8 cellular contexts compared by ENCODE assay signal in genomic region chr20:53827996-53828672, GRCh38.
DNase-seq lines count a peak whose midpoint lies in the region; ATAC-seq, FAIRE-seq and TF ChIP-seq lines count a peak whose summit lies in the region.

No MANE protein-coding gene starts in this region.

- ATAC-seq in GM18873 (IDR thresholded peaks at IDR 0.05; ENCODE audit: low FRiP score, unreplicated experiment) = no peak
- ATAC-seq in HG03025 (IDR thresholded peaks at IDR 0.05; ENCODE audit: low FRiP score, unreplicated experiment) = no peak

- no peaks in the 10 kb centered on the region for H3K36me3 ChIP-seq in SJCRH30
- H3K36me3 ChIP-seq in esophagus muscularis mucosa = no peaks in the 10 kb centered on the region
- no peaks in the 10 kb centered on the region for H3K36me3 ChIP-seq in ovary

- TF ChIP-seq EP300 in esophagus muscularis mucosa (IDR thresholded peaks at IDR 0.05) (no peak), ovary (IDR thresholded peaks at IDR 0.05) (no peak)

- H3K27me3 ChIP-seq in SJCRH30 (no peaks in the 10 kb centered on the region), esophagus muscularis mucosa (no peaks in the 10 kb centered on the region), ovary (no peaks in the 10 kb centered on the region)

- H3K4me3 ChIP-seq in SJCRH30 (peak overlapping the region; percentile 52), esophagus muscularis mucosa (peak overlapping the region; percentile 23 to 47 (median 38)), ovary (peak overlapping the region; percentile 17)

- TF ChIP-seq POLR2A in esophagus muscularis mucosa (IDR thresholded peaks at IDR 0.05; ENCODE audit: low read depth) = no peak
- no peak for TF ChIP-seq POLR2A in ovary (IDR thresholded peaks at IDR 0.05)

- DNase-seq in GM19239 (ENCODE audit: insufficient read length, low spot score) = no peak
- peak in 1 of 2 experiments; percentile 68 for DNase-seq in SJCRH30
- no peak for DNase-seq in esophagus muscularis mucosa (ENCODE audit: extremely low spot score)
- peak in 1 of 5 donors; percentile 41 for DNase-seq in ovary
- DNase-seq in caudate nucleus (lab: John Stamatoyannopoulos, UW) = no peak
- DNase-seq in frontal cortex (ENCODE audit: low spot score in 2 of 2) = no peak

- no peaks in the 10 kb centered on the region for H3K9me3 ChIP-seq in SJCRH30 (replicated peaks)
- H3K9me3 ChIP-seq in esophagus muscularis mucosa = no peaks in the 10 kb centered on the region
- no peaks in the 10 kb centered on the region for H3K9me3 ChIP-seq in ovary

- H3K27ac ChIP-seq in SJCRH30 = peak overlapping the region; percentile 53; the same call in 1 of the 2 replicates
- peak overlapping the region; percentile 71 to 84 (median 76) for H3K27ac ChIP-seq in esophagus muscularis mucosa (replicated peaks in 1 of 4)
- peak overlapping the region; percentile 73 to 76 for H3K27ac ChIP-seq in ovary
- H3K27ac ChIP-seq in caudate nucleus (ENCODE audit: low read depth, low read length) = no peak overlapping the region

- H3K4me1 ChIP-seq in SJCRH30 (peaks cover 18% of the 10 kb centered on the region), esophagus muscularis mucosa (peaks cover 20 to 39% (median 36%) of the 10 kb centered on the region in 4 donors), ovary (ENCODE audit: insufficient read depth) (peaks cover 4% of the 10 kb centered on the region)

- TF ChIP-seq CTCF in esophagus muscularis mucosa (IDR thresholded peaks at IDR 0.05) (no peak), ovary (IDR thresholded peaks at IDR 0.05) (no peak)

- WGBS in esophagus muscularis mucosa = 14% methylated on average over 7 of the region's 7 CpGs
- WGBS in ovary, 3 donors = 2 to 5% (median 3%) methylated on average over 7 of the region's 7 CpGs

- intact Hi-C loops in esophagus muscularis mucosa (cut with DNase I) = loop anchor here (5.0 kb wide), 2 partner anchors 51 to 246 kb away; no protein-coding TSS in a partner anchor
- intact Hi-C loops in ovary (cut with DNase I) = loop anchor here in 1 of 4 donors (10.0 kb wide), 1 partner anchor 173 kb away; no protein-coding TSS in a partner anchor

- FAIRE-seq in GM19239 (lab: Jason Lieb, UNC) (peak; percentile 78), frontal cortex (lab: Jason Lieb, UNC) (no peak)
